ENCODE assay signal across 8 cellular contexts in the genomic region with DNA sequence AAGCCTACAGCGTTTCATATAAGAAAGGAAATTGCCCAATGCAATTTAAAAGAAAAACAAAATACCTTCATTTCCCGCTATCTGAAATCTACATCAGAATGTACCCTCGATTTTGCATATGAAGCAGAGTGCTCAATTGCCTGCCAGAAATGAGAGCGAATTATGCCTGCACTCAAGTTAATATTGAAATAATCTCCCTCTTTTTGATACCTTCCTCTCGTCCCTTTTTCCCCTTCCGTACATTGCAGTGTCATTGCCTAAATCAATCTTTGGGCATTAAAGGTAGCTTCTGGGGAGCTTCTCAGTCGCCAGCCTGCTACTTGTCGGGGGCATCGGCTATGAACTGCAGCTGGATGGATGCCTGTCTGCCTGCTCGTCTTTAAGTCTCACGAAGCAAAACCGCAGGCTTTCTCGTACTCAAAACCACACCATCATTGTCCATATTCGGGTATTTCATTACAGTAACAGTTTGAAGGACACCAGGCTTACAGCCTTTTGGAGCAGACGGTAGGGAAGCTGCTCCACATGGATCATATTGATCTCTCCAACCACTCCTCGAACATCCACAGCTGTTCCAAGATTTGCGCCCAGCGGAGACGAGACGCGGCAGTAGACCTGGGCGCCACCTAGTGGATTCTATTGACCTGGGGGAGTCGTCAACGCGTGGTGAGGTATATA.
DNase-seq lines count a peak whose midpoint lies in the region; ATAC-seq and TF ChIP-seq lines count a peak whose summit lies in the region.

No MANE protein-coding gene starts in this region.

- DNase-seq in NCI-H1105 (lab: John Stamatoyannopoulos, UW) (peak; percentile 74), SW 1271 (lab: John Stamatoyannopoulos, UW) (peak; percentile 54 to 82), left ventricle myocardium superior (peak; percentile 65), vagina (ENCODE audit: extremely low spot score in 2 of 2) (no peak)
- peak; percentile 82 for DNase-seq in activated naive CD8-positive, alpha-beta T cell treated with anti-CD3 and anti-CD28 coated beads, Interleukin-2, amount 50 U/mL, for 24 hours

- H3K9me3 Mint-ChIP-seq in activated naive CD8-positive, alpha-beta T cell treated with anti-CD3 and anti-CD28 coated beads, Interleukin-2, amount 50 U/mL, for 24 hours = no peaks in the 10 kb centered on the region

- no peaks in the 10 kb centered on the region for H3K36me3 ChIP-seq in rectal smooth muscle tissue (ENCODE audit: control insufficient read depth, insufficient read depth, low read length)
- no peaks in the 10 kb centered on the region for H3K36me3 ChIP-seq in vagina

- H3K4me1 ChIP-seq in rectal smooth muscle tissue (ENCODE audit: control insufficient read depth, insufficient read depth, low read length) = peaks cover 2% of the 10 kb centered on the region
- H3K4me1 ChIP-seq in vagina = peaks cover 6% of the 10 kb centered on the region

- no peak overlapping the region for H3K9ac ChIP-seq in rectal smooth muscle tissue (ENCODE audit: low read length)

- H3K27me3 Mint-ChIP-seq in activated naive CD8-positive, alpha-beta T cell treated with anti-CD3 and anti-CD28 coated beads, Interleukin-2, amount 50 U/mL, for 24 hours = peaks cover 45% of the 10 kb centered on the region

- peak overlapping the region; percentile 83 for H3K4me3 Mint-ChIP-seq in activated naive CD8-positive, alpha-beta T cell treated with anti-CD3 and anti-CD28 coated beads, Interleukin-2, amount 50 U/mL, for 24 hours

- H3K27ac ChIP-seq in rectal smooth muscle tissue (ENCODE audit: low read depth, low read length) (no peak overlapping the region), vagina (peak overlapping the region; percentile 34)

- intact Hi-C loops in left ventricle myocardium superior (cut with micrococcal nuclease) (no loop called here), vagina (cut with DNase I) (loop anchor here (10.0 kb wide), 3 partner anchors 334 to 1024 kb away; partner anchors contain the start of genes HOXD8 and HOXD9)

- H3K27me3 ChIP-seq in rectal smooth muscle tissue (ENCODE audit: control insufficient read depth, insufficient read depth, low read length) (peaks cover 4% of the 10 kb centered on the region), vagina (no peaks in the 10 kb centered on the region)

- peaks cover 15% of the 10 kb centered on the region for H3K4me1 Mint-ChIP-seq in activated naive CD8-positive, alpha-beta T cell treated with anti-CD3 and anti-CD28 coated beads, Interleukin-2, amount 50 U/mL, for 24 hours

- no peaks in the 10 kb centered on the region for H3K36me3 Mint-ChIP-seq in activated naive CD8-positive, alpha-beta T cell treated with anti-CD3 and anti-CD28 coated beads, Interleukin-2, amount 50 U/mL, for 24 hours (ENCODE audit: low read depth)

- H3K4me3 ChIP-seq in rectal smooth muscle tissue (ENCODE audit: low read length) (peak overlapping the region; percentile 57), vagina (peak overlapping the region; percentile 39 to 46)

- no peaks in the 10 kb centered on the region for H3K9me3 ChIP-seq in vagina

- no peak for TF ChIP-seq POLR2A in vagina (IDR thresholded peaks at IDR 0.05)

- no peak overlapping the region for H3K27ac Mint-ChIP-seq in activated naive CD8-positive, alpha-beta T cell treated with anti-CD3 and anti-CD28 coated beads, Interleukin-2, amount 50 U/mL, for 24 hours

- ATAC-seq in HG02678 (IDR thresholded peaks at IDR 0.05; ENCODE audit: unreplicated experiment) (peak; percentile 92), left ventricle myocardium superior (peak; percentile 92)
- ATAC-seq in activated naive CD8-positive, alpha-beta T cell treated with anti-CD3 and anti-CD28 coated beads, Interleukin-2, amount 50 U/mL, for 24 hours = peak; percentile 95

- peak; percentile 94 for TF ChIP-seq CTCF in GM12873 (IDR thresholded peaks at IDR 0.05; ENCODE audit: insufficient read depth, low read depth, low read length, missing control alignments)
- peak; percentile 48 to 72 (median 57) for TF ChIP-seq CTCF in vagina (IDR thresholded peaks at IDR 0.05)

Comparison
In these comparisons a context has a peak if more than half of its experiments do, and no peak if none do; other contexts are left out.
1. DNase-seq: peak in NCI-H1105 (single experiment), SW 1271 (2 of 2), activated naive CD8-positive, alpha-beta T cell treated with anti-CD3 and anti-CD28 coated beads, Interleukin-2, amount 50 U/mL, for 24 hours (single experiment) and left ventricle myocardium superior (single experiment); none in vagina (0 of 2).
2. Peak in every context shown above with its lines, with median percentiles within 50 percentile points of each other: ATAC-seq.